13 cellular contexts compared by ENCODE assay signal in genomic region chr1:39654291-39654690, GRCh38. TPM values are rescaled to one million over a fixed set of nuclear protein-coding genes. Genes with fewer than 3 reads are reported as not detected.
"Had no signal": no experiment of that assay in that cellular context is flagged by ENCODE, and none has a peak within 500 bp of the region (broad histone marks: within the 10 kb centered on the region; RNA-seq: fewer than 3 reads in every experiment).

No MANE protein-coding gene starts in this region.

- H3K27ac ChIP-seq: gastroesophageal sphincter, heart left ventricle, tibial artery, WERI-Rb-1 had no signal

- H3K4me2 ChIP-seq: smooth muscle cell had no signal

- H3K4me3 ChIP-seq: gastroesophageal sphincter, heart left ventricle, mucosa of descending colon, prostate gland, smooth muscle cell, tibial artery had no signal

- H3K9me3 ChIP-seq: gastroesophageal sphincter, heart left ventricle, mucosa of descending colon, prostate gland, tibial artery had no signal

- H3K27me3 ChIP-seq: heart left ventricle, tibial artery had no signal

- FAIRE-seq: urothelium cell line had no signal

- H3K4me1 ChIP-seq: prostate gland had no signal

- H3K36me3 ChIP-seq: gastroesophageal sphincter, heart left ventricle, prostate gland, tibial artery, WERI-Rb-1 had no signal

RNA-seq across cellular contexts. Expression of gene HEYL, which starts 14.8 kb away (rescaled TPM):
- total RNA-seq: dermis microvascular lymphatic vessel endothelial cell, fibroblast of lung had no signal

RNA-seq across cellular contexts. Expression of gene NT5C1A, which starts 17.6 kb away (rescaled TPM):
- total RNA-seq: activated CD4-positive, alpha-beta memory T cell treated with anti-CD3 and anti-CD28 coated beads for 36 hours; dermis microvascular lymphatic vessel endothelial cell; fibroblast of lung; neural crest cell; osteocyte; smooth muscle cell had no signal
- polyA plus RNA-seq: fibroblast of lung, smooth muscle cell had no signal

RNA-seq across cellular contexts. Expression of gene HPCAL4, which starts 36.9 kb away (rescaled TPM):
- total RNA-seq: dermis microvascular lymphatic vessel endothelial cell, fibroblast of lung, osteocyte had no signal
- polyA plus RNA-seq: fibroblast of lung, smooth muscle cell had no signal
